In genomic region chr4:188434686-188435085, GRCh38 we compare ENCODE assay signal across 15 cellular contexts.
DNase-seq lines count a peak whose midpoint lies in the region; TF ChIP-seq lines count a peak whose summit lies in the region.
"Had no signal": no experiment of that assay in that cellular context is flagged by ENCODE, and none has a peak within 500 bp of the region (broad histone marks: within the 10 kb centered on the region; RNA-seq: fewer than 3 reads in every experiment).

No MANE protein-coding gene starts in this region.

- H3K36me3 ChIP-seq in Caco-2 (ENCODE audit: control insufficient read depth, insufficient read depth, low read length) (no peaks in the 10 kb centered on the region), endodermal cell (ENCODE audit: control insufficient read depth, insufficient read depth, low read length) (no peaks in the 10 kb centered on the region), osteoblast (ENCODE audit: insufficient read depth, low read length) (no peaks in the 10 kb centered on the region)
- no peaks in the 10 kb centered on the region for H3K36me3 ChIP-seq in effector memory CD4-positive, alpha-beta T cell (ENCODE audit: control insufficient read depth, insufficient read depth, low read length)
- H3K36me3 ChIP-seq: BLaER1 had no signal

- DNase-seq in Caco-2 (no peak), RPMI7951 (ENCODE audit: low read depth) (peak; percentile 79), endodermal cell (no peak), osteoblast (ENCODE audit: insufficient read length, low spot score, missing footprints) (no peak), HK-2 (ENCODE audit: unreplicated experiment) (no peak)
- DNase-seq in activated CD4-positive, CD25-positive, alpha-beta regulatory T cell (lab: John Stamatoyannopoulos, UW) = no peak
- no peak for DNase-seq in effector memory CD4-positive, alpha-beta T cell
- DNase-seq: CD4-positive, CD25-positive, alpha-beta regulatory T cell; GOT3; KBM-7; MM.1S; NCI-H2029; NCI-H526 treated with DMSO at 0.1 percent for 48 hours; SHP77 treated with DMSO at 0.1 percent for 48 hours had no signal

- H3K4me1 Mint-ChIP-seq in Caco-2 (ENCODE audit: low read depth, unreplicated experiment) (peaks cover 36% of the 10 kb centered on the region), endodermal cell (peaks cover 21% of the 10 kb centered on the region)
- H3K4me1 Mint-ChIP-seq: CD4-positive, CD25-positive, alpha-beta regulatory T cell had no signal

- intact Hi-C loops in Caco-2 (cut with micrococcal nuclease; ENCODE audit: unreplicated experiment) = loop anchor here (10.0 kb wide), 1 partner anchor 170 kb away; no protein-coding TSS in a partner anchor

- H3K9me3 ChIP-seq in Caco-2 = no peaks in the 10 kb centered on the region
- H3K9me3 ChIP-seq in endodermal cell (ENCODE audit: control insufficient read depth, low read length) = no peaks in the 10 kb centered on the region
- no peaks in the 10 kb centered on the region for H3K9me3 ChIP-seq in osteoblast (ENCODE audit: low read depth, low read length)
- no peaks in the 10 kb centered on the region for H3K9me3 ChIP-seq in effector memory CD4-positive, alpha-beta T cell (ENCODE audit: control insufficient read depth, low read length)
- H3K9me3 ChIP-seq: BLaER1 had no signal

- H4K20me1 ChIP-seq in osteoblast (ENCODE audit: insufficient read depth, low read length) = no peaks in the 10 kb centered on the region
- H4K20me1 ChIP-seq: BLaER1 had no signal

- H3K27ac ChIP-seq in endodermal cell (ENCODE audit: low read depth, low read length) = peak overlapping the region; percentile 87
- H3K27ac ChIP-seq in osteoblast (ENCODE audit: low read depth, low read length) = peak overlapping the region; percentile 55
- no peak overlapping the region for H3K27ac ChIP-seq in effector memory CD4-positive, alpha-beta T cell (ENCODE audit: insufficient read depth, low read length, poor library complexity, severe bottlenecking)
- H3K27ac ChIP-seq: BLaER1 had no signal

- CTCF ChIA-PET in Caco-2 (lab: Charles Lee) = no interaction called here

- no peak for TF ChIP-seq CTCF in Caco-2 (IDR thresholded peaks at IDR 0.05; ENCODE audit: insufficient read depth in 1 of 2, low read depth in 1 of 2, low read length in 1 of 2, severe bottlenecking in 1 of 2, unreplicated experiment in 1 of 2)
- TF ChIP-seq CTCF in endodermal cell (conservative IDR thresholded peaks at IDR 0.05) = no peak
- TF ChIP-seq CTCF in osteoblast (IDR thresholded peaks at IDR 0.05; ENCODE audit: extremely low read depth, low read depth, low read length) = no peak

- H3K4me2 ChIP-seq in osteoblast (ENCODE audit: insufficient read depth, low read length) = peak overlapping the region; percentile 34
- H3K4me2 ChIP-seq: BLaER1 had no signal

- H3K4me1 ChIP-seq in Caco-2 = peaks cover 23% of the 10 kb centered on the region
- peaks cover 9% of the 10 kb centered on the region for H3K4me1 ChIP-seq in endodermal cell (ENCODE audit: control insufficient read depth, insufficient read depth, low read length)
- H3K4me1 ChIP-seq in osteoblast (ENCODE audit: insufficient read depth, low read length) = peaks cover 16% of the 10 kb centered on the region
- H3K4me1 ChIP-seq in effector memory CD4-positive, alpha-beta T cell (ENCODE audit: control insufficient read depth, insufficient read depth, low read length, poor library complexity, severe bottlenecking) = no peaks in the 10 kb centered on the region

- POLR2A ChIA-PET in Caco-2 (lab: Charles Lee) = no interaction called here

- H3K4me3 Mint-ChIP-seq in Caco-2 (ENCODE audit: unreplicated experiment) (no peak overlapping the region), endodermal cell (no peak overlapping the region)
- H3K4me3 Mint-ChIP-seq: CD4-positive, CD25-positive, alpha-beta regulatory T cell had no signal

- BruUV-seq in Caco-2 (replicated peaks; lab: Mats Ljungman, UMichigan) = no TSS peak

- no peak overlapping the region for H3K9ac ChIP-seq in endodermal cell (ENCODE audit: extremely low read depth, low read length, poor library complexity, severe bottlenecking)
- H3K9ac ChIP-seq: BLaER1 had no signal

- H3K4me3 ChIP-seq in Caco-2 (ENCODE audit: low read depth, low read length) (no peak overlapping the region), endodermal cell (ENCODE audit: low read length) (no peak overlapping the region), osteoblast (ENCODE audit: insufficient read depth, low read length) (no peak overlapping the region)
- no peak overlapping the region for H3K4me3 ChIP-seq in effector memory CD4-positive, alpha-beta T cell (ENCODE audit: insufficient read depth, low read depth, low read length, poor library complexity, severe bottlenecking)
- H3K4me3 ChIP-seq: BLaER1 had no signal

- H3K27ac Mint-ChIP-seq in Caco-2 (ENCODE audit: unreplicated experiment) (peak overlapping the region; percentile 23), endodermal cell (no peak overlapping the region)
- H3K27ac Mint-ChIP-seq: CD4-positive, CD25-positive, alpha-beta regulatory T cell had no signal

- H3K27me3 Mint-ChIP-seq in Caco-2 (ENCODE audit: insufficient read depth, unreplicated experiment) (no peaks in the 10 kb centered on the region), endodermal cell (ENCODE audit: insufficient read depth) (no peaks in the 10 kb centered on the region)
- H3K27me3 Mint-ChIP-seq: CD4-positive, CD25-positive, alpha-beta regulatory T cell had no signal

- 78 to 94% methylated on average over 5 to 8 of the region's 8 CpGs for WGBS in endodermal cell (ENCODE audit: insufficient coverage in 1 of 2, insufficient read length in 1 of 2), 2 experiments

- H3K36me3 Mint-ChIP-seq in Caco-2 (ENCODE audit: insufficient read depth, unreplicated experiment) (peaks cover 12% of the 10 kb centered on the region), endodermal cell (ENCODE audit: low read depth) (no peaks in the 10 kb centered on the region)
- H3K36me3 Mint-ChIP-seq: CD4-positive, CD25-positive, alpha-beta regulatory T cell had no signal

- no peak overlapping the region for H2AFZ ChIP-seq in osteoblast (ENCODE audit: low read length)

- peaks cover 31% of the 10 kb centered on the region for H3K79me2 ChIP-seq in osteoblast (ENCODE audit: insufficient read depth, low read length)

- H3K27me3 ChIP-seq in Caco-2 (replicated peaks; ENCODE audit: control insufficient read depth, insufficient read depth, low read length) (no peaks in the 10 kb centered on the region), endodermal cell (ENCODE audit: control insufficient read depth, insufficient read depth, low read length, poor library complexity, severe bottlenecking) (no peaks in the 10 kb centered on the region), osteoblast (ENCODE audit: insufficient read depth, low read length) (no peaks in the 10 kb centered on the region)
- H3K27me3 ChIP-seq in effector memory CD4-positive, alpha-beta T cell (replicated peaks; ENCODE audit: control insufficient read depth, insufficient read depth, low read length, poor library complexity, severe bottlenecking) = no peaks in the 10 kb centered on the region
- H3K27me3 ChIP-seq: BLaER1 had no signal

- H3K9me3 Mint-ChIP-seq in Caco-2 (ENCODE audit: unreplicated experiment) (peaks cover 34% of the 10 kb centered on the region), endodermal cell (no peaks in the 10 kb centered on the region)
